Comparison of ENCODE assay signal across 13 cellular contexts in the genomic region with DNA sequence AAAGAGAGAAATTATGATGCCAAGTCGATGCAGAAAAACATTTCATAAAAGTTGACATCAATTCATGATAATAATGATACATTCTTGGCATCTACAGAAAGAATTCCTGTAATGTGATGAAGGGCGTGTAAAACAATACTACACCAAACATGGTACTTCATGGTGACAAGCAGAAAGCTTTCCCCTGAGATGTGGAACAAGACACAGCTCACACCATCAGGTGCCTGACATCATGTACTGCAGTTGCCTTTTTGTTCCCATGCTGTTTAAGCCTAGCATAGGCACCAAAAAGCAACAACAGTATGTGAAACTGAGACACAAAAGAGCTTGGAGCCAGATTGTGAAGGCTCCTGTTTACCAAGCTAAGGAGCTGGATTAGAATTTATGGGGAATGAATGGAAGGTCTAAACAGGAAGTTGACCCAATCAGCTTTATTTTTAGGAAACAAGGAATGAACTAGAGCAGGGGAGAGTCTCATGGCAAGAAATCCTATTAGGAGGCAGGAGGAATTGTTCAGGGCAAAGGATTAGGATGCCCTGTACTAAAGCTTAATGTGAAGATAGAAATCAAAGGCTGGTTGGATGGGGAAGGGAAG.
DNase-seq lines count a peak whose midpoint lies in the region; ATAC-seq and TF ChIP-seq lines count a peak whose summit lies in the region.
"Had no signal": no experiment of that assay in that cellular context is flagged by ENCODE, and none has a peak within 500 bp of the region (broad histone marks: within the 10 kb centered on the region; RNA-seq: fewer than 3 reads in every experiment).

No MANE protein-coding gene starts in this region.

- peaks cover 25% of the 10 kb centered on the region for H3K9me1 ChIP-seq in IMR-90 (ENCODE audit: insufficient read depth, low read length)

- peak overlapping the region in 1 of 2 experiments; percentile 59; a peak in 1 of 4 replicates for H4K8ac ChIP-seq in IMR-90 (ENCODE audit: low read depth in 2 of 2, low read length in 2 of 2)
- no peak overlapping the region for H4K8ac ChIP-seq in neuronal stem cell (ENCODE audit: low read depth, low read length)

- H3K27me3 ChIP-seq in IMR-90 (ENCODE audit: control insufficient read depth, insufficient read depth, low read length) (no peaks in the 10 kb centered on the region), neuronal stem cell (ENCODE audit: control insufficient read depth in 3 of 3, insufficient read depth in 3 of 3, low read depth in 1 of 3, low read length in 3 of 3) (peaks cover 0 to 4% (median 0%) of the 10 kb centered on the region in 3 experiments)

- H2AK5ac ChIP-seq in IMR-90 (ENCODE audit: low read depth, low read length) = peak overlapping the region; percentile 80
- H2AK5ac ChIP-seq in neuronal stem cell (ENCODE audit: low read depth, low read length) = no peak overlapping the region

- peak; percentile 36 for DNase-seq in NCI-H2107 treated with DMSO at 0.1 percent for 48 hours (lab: John Stamatoyannopoulos, UW; ENCODE audit: unreplicated experiment)
- DNase-seq in NCI-H2107 (lab: John Stamatoyannopoulos, UW) = no peak
- DNase-seq in IMR-90 = no peak
- peak; percentile 22 for DNase-seq in fibroblast of the aortic adventitia (ENCODE audit: low read depth)
- DNase-seq in neuronal stem cell (ENCODE audit: low spot score) = peak; percentile 12
- no peak for DNase-seq in dermis blood vessel endothelial cell
- DNase-seq in cortex of kidney (lab: John Stamatoyannopoulos, UW) = no peak
- no peak for DNase-seq in AML-193 (lab: John Stamatoyannopoulos, UW)
- DNase-seq: C1 segment of cervical spinal cord, KG1, NCI-H1092, NCI-H2171 treated with DMSO at 0.1 percent for 48 hours, NCI-H446 treated with DMSO at 0.1 percent for 48 hours had no signal

- TF ChIP-seq RAD21 in IMR-90 (IDR thresholded peaks at IDR 0.05; ENCODE audit: low read length) = no peak

- dilution Hi-C loops in IMR-90 (cut with HindIII; ENCODE audit: low sequenced_read_pairs, unreplicated experiment) = no loop called here

- H3K9me3 ChIP-seq in IMR-90 (ENCODE audit: control insufficient read depth, insufficient read depth, low read length) (no peaks in the 10 kb centered on the region), neuronal stem cell (replicated peaks in 1 of 2; ENCODE audit: control insufficient read depth in 2 of 2, insufficient read depth in 1 of 2, low read depth in 1 of 2, low read length in 2 of 2) (peaks cover 0 to 2% of the 10 kb centered on the region in 2 donors)

- ATAC-seq in IMR-90 (ENCODE audit: low read depth) = no peak

- peak overlapping the region; percentile 17; the same call in 1 of the 3 replicates for H2BK15ac ChIP-seq in IMR-90 (ENCODE audit: low read depth, low read length)
- H2BK15ac ChIP-seq in neuronal stem cell (ENCODE audit: low read length) = no peak overlapping the region

- CTCF ChIA-PET in IMR-90 (lab: Yijun Ruan, JAX) = interaction anchor here (0.6 to 1.2 kb wide), 2 partner anchors 24 to 26 kb away, joined by 3 to 4 read pairs; no protein-coding TSS in a partner anchor

- no peaks in the 10 kb centered on the region for H3K36me3 ChIP-seq in IMR-90 (ENCODE audit: control insufficient read depth, insufficient read depth, low read length)
- H3K36me3 ChIP-seq in neuronal stem cell (replicated peaks in 1 of 2; ENCODE audit: control insufficient read depth in 2 of 2, insufficient read depth in 2 of 2, low read length in 2 of 2) = no peaks in the 10 kb centered on the region

- peak overlapping the region; percentile 62 for H2AFZ ChIP-seq in IMR-90 (replicated peaks; ENCODE audit: low read length, poor library complexity)
- H2AFZ ChIP-seq in neuronal stem cell (ENCODE audit: low read length) = no peak overlapping the region

- no peak overlapping the region for H3K9ac ChIP-seq in IMR-90 (ENCODE audit: low read depth, low read length)
- H3K9ac ChIP-seq in neuronal stem cell (ENCODE audit: low read depth, low read length, poor library complexity) = no peak overlapping the region

- no peak overlapping the region for H3K4me2 ChIP-seq in IMR-90 (ENCODE audit: low read depth, low read length)
- H3K4me2 ChIP-seq in neuronal stem cell (ENCODE audit: insufficient read depth, low read length, poor library complexity, severe bottlenecking) = no peak overlapping the region

- H4K91ac ChIP-seq in IMR-90 (ENCODE audit: insufficient read depth, low read depth, low read length) (peak overlapping the region; percentile 45; the same call in 1 of the 2 replicates), neuronal stem cell (ENCODE audit: low read depth, low read length, poor library complexity) (no peak overlapping the region)

- peaks cover 5% of the 10 kb centered on the region for H4K20me1 ChIP-seq in IMR-90 (ENCODE audit: insufficient read depth, low read length)

- intact Hi-C loops in IMR-90 (cut with micrococcal nuclease) = no loop called here

- H2BK120ac ChIP-seq in IMR-90 (ENCODE audit: low read depth, low read length) (peak overlapping the region; percentile 20; the same call in 1 of the 2 replicates), neuronal stem cell (ENCODE audit: low read depth, low read length) (no peak overlapping the region)

- H3K23ac ChIP-seq in IMR-90 (ENCODE audit: low read depth, low read length) (peak overlapping the region; percentile 14; the same call in 1 of the 2 replicates), neuronal stem cell (ENCODE audit: low read depth, low read length, poor library complexity) (no peak overlapping the region)

- TF ChIP-seq POLR2A in IMR-90 (IDR thresholded peaks at IDR 0.05; ENCODE audit: low read depth, low read length) = no peak

- H3K56ac ChIP-seq in IMR-90 (ENCODE audit: extremely low read depth, insufficient read depth, low read length) = no peak overlapping the region

- no peak for TF ChIP-seq CTCF in IMR-90 (conservative IDR thresholded peaks at IDR 0.05; ENCODE audit: low read depth, low read length)
- TF ChIP-seq CTCF in fibroblast of the aortic adventitia (IDR thresholded peaks at IDR 0.05; ENCODE audit: insufficient read depth, low read length) = no peak

- H2BK12ac ChIP-seq in neuronal stem cell (ENCODE audit: low read length) = no peak overlapping the region

- WGBS in IMR-90 (ENCODE audit: extremely low coverage in 2 of 2, insufficient read length in 1 of 2), 2 experiments = no CpG with 5 or more reads among the region's 2 CpGs
- WGBS in neuronal stem cell (ENCODE audit: extremely low coverage in 2 of 2, insufficient read length in 2 of 2, insufficient replicate concordance in 1 of 2), 2 donors = no CpG with 5 or more reads among the region's 2 CpGs

- H2AK9ac ChIP-seq in IMR-90 (replicated peaks; ENCODE audit: low read depth, low read length, poor library complexity) = no peak overlapping the region

- H3K27ac ChIP-seq in IMR-90 (ENCODE audit: insufficient read depth, low read length) (peak overlapping the region; percentile 64; the same call in 1 of the 2 replicates), neuronal stem cell (replicated peaks; ENCODE audit: low read length) (no peak overlapping the region)

- peak overlapping the region; percentile 91 for H2BK5ac ChIP-seq in IMR-90 (ENCODE audit: low read depth, low read length, poor library complexity, severe bottlenecking)
- no peak overlapping the region for H2BK5ac ChIP-seq in neuronal stem cell (ENCODE audit: low read length)

- no peak overlapping the region for H3K4me3 ChIP-seq in IMR-90 (ENCODE audit: insufficient read depth, low read depth, low read length)
- no peak overlapping the region for H3K4me3 ChIP-seq in fibroblast of the aortic adventitia (ENCODE audit: low read depth, low read length)
- no peak overlapping the region for H3K4me3 ChIP-seq in neuronal stem cell (ENCODE audit: low read length in 2 of 2)

- peak overlapping the region; percentile 26; the same call in 1 of the 2 replicates for H4K5ac ChIP-seq in IMR-90 (ENCODE audit: low read depth, low read length)

- peak overlapping the region; percentile 54; the same call in 1 of the 2 replicates for H3K4ac ChIP-seq in IMR-90 (ENCODE audit: low read depth, low read length)
- H3K4ac ChIP-seq in neuronal stem cell (ENCODE audit: low read length) = no peak overlapping the region

- H3K79me1 ChIP-seq in IMR-90 (ENCODE audit: low read depth in 1 of 2, low read length in 2 of 2) = no peaks in the 10 kb centered on the region
- no peaks in the 10 kb centered on the region for H3K79me1 ChIP-seq in neuronal stem cell (ENCODE audit: low read depth, low read length)

- H2BK20ac ChIP-seq in IMR-90 (ENCODE audit: low read depth, low read length) = peak overlapping the region; percentile 47

- H3K18ac ChIP-seq in IMR-90 (ENCODE audit: low read depth, low read length) (peak overlapping the region; percentile 58; the same call in 1 of the 2 replicates), neuronal stem cell (ENCODE audit: low read length) (no peak overlapping the region)

- BruUV-seq in IMR-90 (replicated peaks; lab: Mats Ljungman, UMichigan) = no TSS peak

- POLR2A ChIA-PET in IMR-90 (lab: Charles Lee; ENCODE audit: unreplicated experiment) = no interaction called here

- H3K4me1 ChIP-seq in IMR-90 (ENCODE audit: control insufficient read depth, insufficient read depth, low read length) (peaks cover 11% of the 10 kb centered on the region), neuronal stem cell (ENCODE audit: control insufficient read depth in 2 of 2, insufficient read depth in 1 of 2, low read depth in 1 of 2, low read length in 2 of 2) (peaks cover 0 to 2% of the 10 kb centered on the region in 2 donors)

- in situ Hi-C loops in IMR-90 (cut with MboI; ENCODE audit: low sequenced_read_pairs) = no loop called here

- peak overlapping the region; percentile 57 for H3K14ac ChIP-seq in IMR-90 (replicated peaks; ENCODE audit: low read depth, low read length)
- H3K14ac ChIP-seq in neuronal stem cell (ENCODE audit: low read length) = no peak overlapping the region

TF ChIP-seq in IMR-90, 13 proteins besides CTCF, POLR2A, EP300 and RAD21 (continues in another document):
- TF ChIP-seq BHLHE40 (IDR thresholded peaks at IDR 0.05; ENCODE audit: low read depth, low read length) (no peak), MXI1 (IDR thresholded peaks at IDR 0.05; ENCODE audit: borderline replicate concordance, low read depth, low read length) (no peak), NFE2L2 (IDR thresholded peaks at IDR 0.05; ENCODE audit: low read depth, low read length) (no peak), RFX5 (IDR thresholded peaks at IDR 0.05; ENCODE audit: low read depth, low read length) (no peak), CEBPB (IDR thresholded peaks at IDR 0.05; ENCODE audit: low read depth, low read length) (no peak), CHD1 (IDR thresholded peaks at IDR 0.05; ENCODE audit: low read depth, low read length) (no peak), MAZ (IDR thresholded peaks at IDR 0.05; ENCODE audit: borderline replicate concordance, low read depth, low read length) (no peak)
- TF ChIP-seq, protein P1, sequence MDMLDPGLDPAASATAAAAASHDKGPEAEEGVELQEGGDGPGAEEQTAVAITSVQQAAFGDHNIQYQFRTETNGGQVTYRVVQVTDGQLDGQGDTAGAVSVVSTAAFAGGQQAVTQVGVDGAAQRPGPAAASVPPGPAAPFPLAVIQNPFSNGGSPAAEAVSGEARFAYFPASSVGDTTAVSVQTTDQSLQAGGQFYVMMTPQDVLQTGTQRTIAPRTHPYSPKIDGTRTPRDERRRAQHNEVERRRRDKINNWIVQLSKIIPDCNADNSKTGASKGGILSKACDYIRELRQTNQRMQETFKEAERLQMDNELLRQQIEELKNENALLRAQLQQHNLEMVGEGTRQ (IDR thresholded peaks at IDR 0.05; ENCODE audit: low read depth, low read length) = no peak

Comparison
In these comparisons a context has a peak if more than half of its experiments do, and no peak if none do; other contexts are left out.
1. DNase-seq: peak in NCI-H2107 treated with DMSO at 0.1 percent for 48 hours (single experiment), fibroblast of the aortic adventitia (single experiment) and neuronal stem cell (single experiment); none in NCI-H2107 (single experiment), IMR-90 (single experiment), dermis blood vessel endothelial cell (single experiment), cortex of kidney (single experiment) and AML-193 (0 of 2).